Comparison of ENCODE assay signal across 7 cellular contexts in genomic region chr22:37374571-37374970, GRCh38. TPM values are rescaled to one million over a fixed set of nuclear protein-coding genes. Genes with fewer than 3 reads are reported as not detected.
"Had no signal": no experiment of that assay in that cellular context is flagged by ENCODE, and none has a peak within 500 bp of the region (broad histone marks: within the 10 kb centered on the region; RNA-seq: fewer than 3 reads in every experiment).

No MANE protein-coding gene starts in this region.

- H3K36me3 ChIP-seq: HAP-1 had no signal

- H3K4me3 ChIP-seq: GM23338, HAP-1, K562 had no signal

- DNase-seq: H7, KG1 had no signal

- FAIRE-seq: HTR-8/SVneo, K562 had no signal

- H2AFZ ChIP-seq: GM23338 had no signal

- H3K4me2 ChIP-seq: GM23338 had no signal

- H3K9me3 ChIP-seq: HAP-1 had no signal

- ATAC-seq: GM23338, K562 had no signal

- H3K4me1 ChIP-seq: HAP-1 had no signal

RNA-seq across cellular contexts. Expression of gene ELFN2, which starts 52.7 kb away (rescaled TPM):
- total RNA-seq: HT-29, K562 had no signal
- polyA plus RNA-seq: K562 had no signal
